8 cellular contexts compared by ENCODE assay signal in genomic region chr7:123367508-123368122, GRCh38.
A peak's percentile ranks its signal among the peaks of the same experiment; 100 is the strongest.
DNase-seq lines count a peak whose midpoint lies in the region; ATAC-seq and TF ChIP-seq lines count a peak whose summit lies in the region.

No MANE protein-coding gene starts in this region.

- H3K4me1 ChIP-seq in heart left ventricle (no peaks in the 10 kb centered on the region), HEK293 (ENCODE audit: control insufficient read depth, insufficient read depth, low read length) (no peaks in the 10 kb centered on the region)

- H3K27me3 ChIP-seq in heart left ventricle (no peaks in the 10 kb centered on the region), MG63 (no peaks in the 10 kb centered on the region)

- TF ChIP-seq POLR2A in heart left ventricle (IDR thresholded peaks at IDR 0.05) = no peak

- ATAC-seq in heart left ventricle (no peak), Right ventricle myocardium inferior (no peak)

- no peak overlapping the region for H3K4me3 ChIP-seq in heart left ventricle
- no peak overlapping the region for H3K4me3 ChIP-seq in HEK293 (ENCODE audit: low read depth, low read length)
- no peak overlapping the region for H3K4me3 ChIP-seq in MG63

- H3K27ac ChIP-seq in heart left ventricle (no peak overlapping the region), HEK293 (ENCODE audit: extremely low read depth, low read depth, low read length) (no peak overlapping the region)

- TF ChIP-seq CTCF in heart left ventricle (IDR thresholded peaks at IDR 0.05) (peak; percentile 45 to 71 (median 62)), HEK293 (tag by site-specific recombination; IDR thresholded peaks at IDR 0.05) (0 out of 2 replicates have a peak, but pooled peaks have one; percentile 10)

- DNase-seq in heart left ventricle = no peak
- no peak for DNase-seq in Right ventricle myocardium inferior (ENCODE audit: missing footprints)
- peak; percentile 54 for DNase-seq in LoVo (ENCODE audit: low spot score)
- DNase-seq in astrocyte of the hippocampus (ENCODE audit: low read depth, low spot score) = peak; percentile 42
- DNase-seq in lung microvascular endothelial cell (ENCODE audit: low read depth in 2 of 2) = peak; percentile 56
- DNase-seq in MG63 = no peak
- no peak for DNase-seq in ecto neural progenitor cell (ENCODE audit: low spot score)

- CTCF ChIA-PET in HEK293 (lab: Yijun Ruan, JAX) = interaction anchor here (0.6 to 3.5 kb wide), 28 partner anchors 8 to 728 kb away, joined by 3 to 45 read pairs (median 5); no protein-coding TSS in a partner anchor

- WGBS in heart left ventricle, 4 donors = 41 to 43% (median 43%) methylated on average over 5 of the region's 5 CpGs

- POLR2A ChIA-PET in HEK293 (lab: Yijun Ruan, JAX) = no interaction called here

- intact Hi-C loops in heart left ventricle (cut with DNase I) (loop anchor here in 3 of 10 donors (5.0 to 10.0 kb wide), 2 partner anchors 160 to 163 kb away; no protein-coding TSS in a partner anchor), Right ventricle myocardium inferior (cut with DNase I) (loop anchor here (2.0 kb wide), 1 partner anchor 159 kb away; no protein-coding TSS in a partner anchor)

- H3K36me3 ChIP-seq in heart left ventricle = no peaks in the 10 kb centered on the region
- no peaks in the 10 kb centered on the region for H3K36me3 ChIP-seq in HEK293 (ENCODE audit: control insufficient read depth in 2 of 2, insufficient read depth in 1 of 2, low read length in 2 of 2)
- H3K36me3 ChIP-seq in MG63 = no peaks in the 10 kb centered on the region

- H3K9me3 ChIP-seq in heart left ventricle = no peaks in the 10 kb centered on the region
- H3K9me3 ChIP-seq in HEK293 (ENCODE audit: control insufficient read depth, insufficient read depth, low read depth, low read length) = no peaks in the 10 kb centered on the region
- no peaks in the 10 kb centered on the region for H3K9me3 ChIP-seq in MG63

TF ChIP-seq in HEK293, 187 proteins besides CTCF, POLR2A, EP300 and RAD21:
- TF ChIP-seq ZNF426 (tag by site-specific recombination; IDR thresholded peaks at IDR 0.05) = no peak
- peak; percentile 72 for TF ChIP-seq ZNF654 (tag by site-specific recombination; IDR thresholded peaks at IDR 0.05; ENCODE audit: low read depth)

Comparison
In these comparisons a context has a peak if more than half of its experiments do, and no peak if none do; other contexts are left out.
1. DNase-seq: peak in LoVo (single experiment), astrocyte of the hippocampus (single experiment) and lung microvascular endothelial cell (2 of 2); none in heart left ventricle (0 of 5), Right ventricle myocardium inferior (single experiment), MG63 (single experiment) and ecto neural progenitor cell (single experiment).